34 cellular contexts compared by ENCODE assay signal in the genomic region with DNA sequence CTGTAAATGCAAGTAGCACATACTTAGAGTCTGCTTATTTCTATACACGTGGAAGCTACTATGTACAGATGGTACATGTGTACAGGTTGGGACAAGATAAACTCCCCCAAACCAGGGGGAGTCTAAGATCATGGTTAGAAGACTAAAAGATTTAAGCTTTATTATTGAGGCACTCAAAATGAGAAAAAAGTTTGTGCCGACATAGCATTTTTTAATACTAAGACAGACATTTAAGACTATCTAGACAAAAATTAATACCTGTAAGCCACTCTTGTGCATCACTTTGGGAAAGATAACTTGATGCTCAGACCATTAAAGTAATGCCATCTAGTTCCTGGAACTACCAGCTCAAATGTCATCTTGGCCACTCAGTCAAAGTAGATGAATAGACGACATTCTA.
"Had no signal": no experiment of that assay in that cellular context is flagged by ENCODE, and none has a peak within 500 bp of the region (broad histone marks: within the 10 kb centered on the region; RNA-seq: fewer than 3 reads in every experiment).

No MANE protein-coding gene starts in this region.

- ATAC-seq: activated CD8-positive, alpha-beta T cell treated with anti-CD3 and anti-CD28 coated beads for 36 hours; activated naive CD4-positive, alpha-beta T cell treated with anti-CD3 and anti-CD28 coated beads, Interleukin-2, amount 50 U/mL, for 72 hours; activated T-cell treated with anti-CD3 and anti-CD28 coated beads, Interleukin-2, amount 50 U/mL, for 4 hours; activated T-cell treated with anti-CD3 and anti-CD28 coated beads, Interleukin-2, amount 50 U/mL, for 72 hours; activated T-helper 17 cell treated with anti-CD3 and anti-CD28 coated beads, Interleukin-2, amount 50 U/mL, for 72 hours; body of pancreas had no signal

- DNase-seq: activated B cell treated with CpG ODN at 0.5 μM for 24 hours; activated CD4-positive, alpha-beta memory T cell treated with anti-CD3 and anti-CD28 coated beads for 36 hours; activated CD4-positive, alpha-beta T cell treated with anti-CD3 and anti-CD28 coated beads for 4 hours; activated CD4-positive, alpha-beta T cell treated with anti-CD3 and anti-CD28 coated beads, Interleukin-2, amount 10 ng/mL, durations not matched to agents 24 days and 14 days; activated CD4-positive, alpha-beta T cell treated with anti-CD3 and anti-CD28 coated beads, Interleukin-2, amount 50 U/mL, for 1 hour; activated CD4-positive, alpha-beta T cell treated with anti-CD3 and anti-CD28 coated beads, Interleukin-2, amount 50 U/mL, for 4 hours; activated CD4-positive, CD25-positive, alpha-beta regulatory T cell treated with anti-CD3 and anti-CD28 coated beads, Interleukin-2, amount 50 U/mL, for 72 hours; activated CD8-positive, alpha-beta memory T cell treated with anti-CD3 and anti-CD28 coated beads, Interleukin-2, amount 50 U/mL, for 4 hours; activated CD8-positive, alpha-beta T cell treated with anti-CD3 and anti-CD28 coated beads for 36 hours; activated effector memory CD4-positive, alpha-beta T cell treated with anti-CD3 and anti-CD28 coated beads, Interleukin-2, amount 50 U/mL, for 16 hours; activated gamma-delta T cell treated with Interleukin-2 at 50 U/mL for 16 hours; activated naive CD4-positive, alpha-beta T cell; activated naive CD4-positive, alpha-beta T cell treated with anti-CD3 and anti-CD28 coated beads for 36 hours; activated naive CD4-positive, alpha-beta T cell treated with anti-CD3 and anti-CD28 coated beads, Interleukin-2, amount 50 U/mL, for 16 hours; activated naive CD8-positive, alpha-beta T cell treated with anti-CD3 and anti-CD28 coated beads for 36 hours; activated T-cell treated with anti-CD3 and anti-CD28 coated beads for 4 hours; activated T-cell treated with anti-CD3 and anti-CD28 coated beads, Interleukin-2, amount 50 U/mL, for 1 hour; activated T-cell treated with anti-CD3 and anti-CD28 coated beads, Interleukin-2, amount 50 U/mL, for 4 hours; activated T-cell treated with anti-CD3 and anti-CD28 coated beads, Interleukin-2, amount 50 U/mL, for 72 hours; adrenal gland; amniotic stem cell; aorta; body of pancreas; brain microvascular endothelial cell; central memory CD4-positive, alpha-beta T cell; T-helper 2 cell; T-helper 9 cell had no signal

- H3K27ac ChIP-seq: adrenal gland, body of pancreas, brain microvascular endothelial cell, breast epithelium, VCaP had no signal

- H3K27me3 ChIP-seq: adrenal gland, body of pancreas, brain microvascular endothelial cell, breast epithelium had no signal

- H3K4me3 ChIP-seq: adrenal gland, body of pancreas, breast epithelium had no signal

- H3K9me3 ChIP-seq: adrenal gland, body of pancreas, breast epithelium had no signal

- H3K4me1 ChIP-seq: adrenal gland, body of pancreas, breast epithelium had no signal

- FAIRE-seq: astrocyte, colon, TTC549 had no signal

- H3K36me3 ChIP-seq: adrenal gland, brain microvascular endothelial cell, breast epithelium had no signal
